1 cellular context compared by ENCODE assay signal in the genomic region with DNA sequence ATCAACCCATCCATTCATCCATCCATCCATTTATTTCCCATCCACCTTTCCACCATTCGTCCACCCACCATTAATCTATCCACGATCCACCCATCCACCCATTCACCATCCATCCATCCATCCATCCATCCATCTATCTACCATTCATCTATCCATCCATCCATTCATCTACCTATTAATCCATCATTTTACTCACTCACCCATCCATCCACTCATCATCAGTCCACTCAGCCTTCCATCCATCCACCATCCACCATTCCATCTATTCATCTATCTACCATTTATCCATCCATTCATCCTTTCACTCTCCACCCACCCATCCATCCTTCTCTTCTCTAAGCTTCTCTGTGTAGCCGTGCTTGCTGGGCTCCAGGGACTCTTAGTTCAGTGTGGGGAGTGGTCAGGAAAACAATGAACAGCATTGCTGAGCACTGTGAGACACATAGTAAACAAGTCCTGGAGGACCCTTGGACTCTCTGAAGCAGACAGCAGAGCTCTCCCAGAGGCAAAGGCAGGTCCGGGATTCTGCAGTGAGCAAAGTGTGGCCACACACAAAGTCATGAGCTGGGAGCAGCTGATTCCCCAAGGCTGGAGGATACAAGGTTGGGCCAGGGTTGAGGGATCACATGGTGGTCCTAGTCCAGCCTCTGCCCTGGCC.
TF ChIP-seq lines count a peak whose summit lies in the region.

No MANE protein-coding gene starts in this region.

TF ChIP-seq in IMR-90, 13 proteins besides CTCF, POLR2A, EP300 and RAD21 (continued from another document):
- no peak for TF ChIP-seq RFX5 (IDR thresholded peaks at IDR 0.05; ENCODE audit: low read depth, low read length)
- no peak for TF ChIP-seq NFE2L2 (IDR thresholded peaks at IDR 0.05; ENCODE audit: low read depth, low read length)
- no peak for TF ChIP-seq RCOR1 (IDR thresholded peaks at IDR 0.05; ENCODE audit: insufficient replicate concordance, low read length)
- TF ChIP-seq CEBPB (IDR thresholded peaks at IDR 0.05; ENCODE audit: low read depth, low read length): no peak
- no peak for TF ChIP-seq MXI1 (IDR thresholded peaks at IDR 0.05; ENCODE audit: borderline replicate concordance, low read depth, low read length)
- no peak for TF ChIP-seq CHD1 (IDR thresholded peaks at IDR 0.05; ENCODE audit: low read depth, low read length)
- no peak for TF ChIP-seq MAZ (IDR thresholded peaks at IDR 0.05; ENCODE audit: borderline replicate concordance, low read depth, low read length)
- TF ChIP-seq, protein P1, sequence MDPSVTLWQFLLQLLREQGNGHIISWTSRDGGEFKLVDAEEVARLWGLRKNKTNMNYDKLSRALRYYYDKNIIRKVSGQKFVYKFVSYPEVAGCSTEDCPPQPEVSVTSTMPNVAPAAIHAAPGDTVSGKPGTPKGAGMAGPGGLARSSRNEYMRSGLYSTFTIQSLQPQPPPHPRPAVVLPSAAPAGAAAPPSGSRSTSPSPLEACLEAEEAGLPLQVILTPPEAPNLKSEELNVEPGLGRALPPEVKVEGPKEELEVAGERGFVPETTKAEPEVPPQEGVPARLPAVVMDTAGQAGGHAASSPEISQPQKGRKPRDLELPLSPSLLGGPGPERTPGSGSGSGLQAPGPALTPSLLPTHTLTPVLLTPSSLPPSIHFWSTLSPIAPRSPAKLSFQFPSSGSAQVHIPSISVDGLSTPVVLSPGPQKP (IDR thresholded peaks at IDR 0.05; ENCODE audit: borderline replicate concordance, low read depth, low read length): no peak
- no peak for TF ChIP-seq FOS (IDR thresholded peaks at IDR 0.05; ENCODE audit: low read depth, low read length)
- no peak for TF ChIP-seq BHLHE40 (IDR thresholded peaks at IDR 0.05; ENCODE audit: low read depth, low read length)
